ENCODE assay signal across 8 cellular contexts in genomic region chr10:72694476-72695369, GRCh38. TPM values are rescaled to one million over a fixed set of nuclear protein-coding genes. Genes with fewer than 3 reads are reported as not detected.
DNase-seq lines count a peak whose midpoint lies in the region; ATAC-seq and TF ChIP-seq lines count a peak whose summit lies in the region.

No MANE protein-coding gene starts in this region.

- H3K4me3 ChIP-seq in breast epithelium = no peak overlapping the region
- H3K4me3 ChIP-seq in endocrine pancreas (ENCODE audit: control insufficient read depth, insufficient read depth, low read length) = peak overlapping the region; percentile 93

- no peaks in the 10 kb centered on the region for H3K36me3 Mint-ChIP-seq in MCF 10A (ENCODE audit: insufficient read depth, unreplicated experiment)

- POLR2A ChIA-PET in MCF 10A (lab: Yijun Ruan, JAX) = interaction anchor here (0.8 to 4.5 kb wide), 7 partner anchors 15 to 356 kb away, joined by 3 to 70 read pairs (median 4); partner anchors contain the start of gene MICU1

- intact Hi-C loops in MCF 10A (cut with micrococcal nuclease) = loop anchor here (1.0 to 5.0 kb wide), 3 partner anchors 127 to 368 kb away; no protein-coding TSS in a partner anchor
- intact Hi-C loops in breast epithelium (cut with DNase I; ENCODE audit: low total_unique reads) = loop anchor here (5.0 kb wide), 1 partner anchor 447 kb away; no protein-coding TSS in a partner anchor

- no peak overlapping the region for H3K4me3 Mint-ChIP-seq in MCF 10A (ENCODE audit: unreplicated experiment)

- H3K27me3 Mint-ChIP-seq in MCF 10A (ENCODE audit: insufficient read depth, unreplicated experiment) = no peaks in the 10 kb centered on the region

- no peak for ATAC-seq in GM21447 (IDR thresholded peaks at IDR 0.05; ENCODE audit: unreplicated experiment)

- H3K27ac Mint-ChIP-seq in MCF 10A (ENCODE audit: low read depth, unreplicated experiment) = peak overlapping the region; percentile 16

- no TSS peak for BruUV-seq in MCF 10A (replicated peaks; lab: Mats Ljungman, UMichigan)

- CTCF ChIA-PET in MCF 10A (lab: Yijun Ruan, JAX) = interaction anchor here (0.6 to 7.1 kb wide), 19 partner anchors 11 to 369 kb away, joined by 3 to 95 read pairs (median 4); no protein-coding TSS in a partner anchor

- no peak overlapping the region for H3K27ac ChIP-seq in breast epithelium

- H3K9me3 Mint-ChIP-seq in MCF 10A (ENCODE audit: unreplicated experiment) = no peaks in the 10 kb centered on the region

- H3K4me1 Mint-ChIP-seq in MCF 10A (ENCODE audit: insufficient read depth, unreplicated experiment) = peaks cover 34% of the 10 kb centered on the region

- H3K9me3 ChIP-seq in breast epithelium (no peaks in the 10 kb centered on the region), endocrine pancreas (ENCODE audit: control insufficient read depth, low read length) (no peaks in the 10 kb centered on the region)

- H3K36me3 ChIP-seq in breast epithelium = no peaks in the 10 kb centered on the region
- no peaks in the 10 kb centered on the region for H3K36me3 ChIP-seq in endocrine pancreas (ENCODE audit: control insufficient read depth, insufficient read depth, low read length)

- H3K4me1 ChIP-seq in breast epithelium = no peaks in the 10 kb centered on the region
- peaks cover 21% of the 10 kb centered on the region for H3K4me1 ChIP-seq in endocrine pancreas (ENCODE audit: control insufficient read depth, insufficient read depth, low read length)

- TF ChIP-seq CTCF in MCF 10A (IDR thresholded peaks at IDR 0.05; ENCODE audit: unreplicated experiment) = peak; percentile 36
- no peak for TF ChIP-seq CTCF in breast epithelium (IDR thresholded peaks at IDR 0.05)
- no peak for TF ChIP-seq CTCF in GM13976 (IDR thresholded peaks at IDR 0.05; ENCODE audit: borderline replicate concordance, control extremely low read depth, extremely low read depth, insufficient read depth, missing control alignments)

- H3K27me3 ChIP-seq in breast epithelium (no peaks in the 10 kb centered on the region), endocrine pancreas (ENCODE audit: control insufficient read depth, insufficient read depth, low read length) (no peaks in the 10 kb centered on the region)

- DNase-seq in MCF 10A (ENCODE audit: unreplicated experiment) (peak; percentile 40), breast epithelium (ENCODE audit: low spot score in 2 of 2) (no peak), NOMO-1 treated with DMSO at 0.1 percent for 48 hours (lab: John Stamatoyannopoulos, UW; ENCODE audit: unreplicated experiment) (peak; percentile 84), renal cortical epithelial cell (ENCODE audit: low read depth) (peak; percentile 62), GM13976 (ENCODE audit: low spot score) (no peak)
- DNase-seq in stimulated activated CD4-positive, alpha-beta T cell treated with anti-CD3 and anti-CD28 coated beads, Interleukin-4, amount 100 ng/mL, for 24 hours = no peak

- in situ Hi-C loops in GM13976 (cut with MboI; ENCODE audit: low sequenced_read_pairs, unreplicated experiment) = no loop called here

- H3K9ac ChIP-seq in endocrine pancreas (ENCODE audit: control insufficient read depth, insufficient read depth, low read length) = no peak overlapping the region

- no peak for TF ChIP-seq POLR2A in breast epithelium (IDR thresholded peaks at IDR 0.05)

RNA-seq across cellular contexts. Expression of gene MCU, which starts 2.8 kb away (rescaled TPM):
- total RNA-seq in MCF 10A (2022) (14.0 and 19.2 TPM in 2 replicates), breast epithelium (10 to 100 TPM; 11.7 to 27.4 (median 20.6) TPM), renal cortical epithelial cell (32.3 and 47.2 TPM in 2 replicates)

Comparison
In these comparisons a context has a peak if more than half of its experiments do, and no peak if none do; other contexts are left out.
1. DNase-seq: peak in MCF 10A (single experiment), NOMO-1 treated with DMSO at 0.1 percent for 48 hours (single experiment) and renal cortical epithelial cell (single experiment); none in breast epithelium (0 of 2), stimulated activated CD4-positive, alpha-beta T cell treated with anti-CD3 and anti-CD28 coated beads, Interleukin-4, amount 100 ng/mL, for 24 hours (single experiment) and GM13976 (single experiment).